Comparison of ENCODE assay signal across 1 cellular context in genomic region chr10:29689001-29689400, GRCh38.
TF ChIP-seq lines count a peak whose summit lies in the region.

No MANE protein-coding gene starts in this region.

TF ChIP-seq in GM23338, 12 proteins besides CTCF, POLR2A, EP300 and RAD21 (continued from another document):
- TF ChIP-seq REST (IDR thresholded peaks at IDR 0.05; ENCODE audit: unreplicated experiment) (no peak), EZH2phosphoT487 (IDR thresholded peaks at IDR 0.05; ENCODE audit: unreplicated experiment) (no peak), ZNF331 (CRISPR knock-in tag; IDR thresholded peaks at IDR 0.05; ENCODE audit: low read depth) (no peak), JUNB (IDR thresholded peaks at IDR 0.05; ENCODE audit: unreplicated experiment) (no peak), EZH2 (IDR thresholded peaks at IDR 0.05; ENCODE audit: low read depth, unreplicated experiment) (no peak), ZNF114 (CRISPR knock-in tag; IDR thresholded peaks at IDR 0.05) (no peak)
TF ChIP-seq in GM23338: peak in this region for 0.
